In the genomic region with DNA sequence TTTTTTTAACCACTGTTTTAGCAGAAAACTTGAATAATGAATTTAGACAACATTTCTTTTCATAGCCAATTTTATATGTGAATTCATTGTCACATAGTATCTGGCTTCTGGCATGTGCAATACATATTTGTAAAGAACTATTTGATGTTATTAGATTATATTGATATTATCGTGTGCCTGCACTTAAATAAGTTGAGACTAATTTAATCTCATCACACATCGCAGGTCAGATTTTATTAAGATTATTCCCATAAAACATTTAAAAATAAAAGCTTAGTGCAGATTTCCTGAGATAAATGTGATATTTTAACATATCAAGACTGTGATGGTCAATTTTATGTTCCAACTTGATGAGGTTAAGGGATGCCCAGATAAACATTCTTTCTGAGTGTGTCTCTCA, we compare ENCODE assay signal across 3 cellular contexts.
"Had no signal": no experiment of that assay in that cellular context is flagged by ENCODE, and none has a peak within 500 bp of the region (broad histone marks: within the 10 kb centered on the region; RNA-seq: fewer than 3 reads in every experiment).

No MANE protein-coding gene starts in this region.

- DNase-seq: GDM1, GF-D8 had no signal

- H3K4me3 ChIP-seq: GM12878 had no signal

- ATAC-seq: GM12878 had no signal
